1 cellular context compared by ENCODE assay signal in the genomic region with DNA sequence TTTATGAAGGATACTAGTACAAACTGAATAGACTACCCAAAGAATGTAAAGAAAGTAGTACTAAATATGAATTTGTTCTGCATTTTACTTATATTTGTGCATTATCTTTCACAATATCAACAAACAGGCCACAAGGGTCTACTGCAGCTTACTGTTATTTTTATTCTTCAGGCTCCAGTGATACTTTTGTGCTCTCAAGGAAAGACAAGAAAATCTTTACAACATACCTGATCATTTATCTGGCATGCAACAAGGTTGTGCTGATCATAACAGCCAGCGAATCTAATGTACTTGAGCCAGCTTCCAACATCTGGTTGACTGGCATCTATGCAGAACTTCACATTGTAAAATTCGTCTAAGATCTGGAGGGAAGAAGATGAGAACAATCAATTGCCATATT.
TF ChIP-seq lines count a peak whose summit lies in the region.

No MANE protein-coding gene starts in this region.

TF ChIP-seq in endothelial cell of umbilical vein, 7 proteins besides CTCF, POLR2A, EP300 and RAD21 (continued from another document):
- TF ChIP-seq, protein P1, sequence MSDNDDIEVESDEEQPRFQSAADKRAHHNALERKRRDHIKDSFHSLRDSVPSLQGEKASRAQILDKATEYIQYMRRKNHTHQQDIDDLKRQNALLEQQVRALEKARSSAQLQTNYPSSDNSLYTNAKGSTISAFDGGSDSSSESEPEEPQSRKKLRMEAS (IDR thresholded peaks at IDR 0.05; ENCODE audit: insufficient read depth, insufficient read length) = no peak
- no peak for TF ChIP-seq MYC (IDR thresholded peaks at IDR 0.05; ENCODE audit: low read depth, low read length)
